In genomic region chr16:2985457-2985856, GRCh38 we compare ENCODE assay signal across 1 cellular context.
TF ChIP-seq lines count a peak whose summit lies in the region.

No MANE protein-coding gene starts in this region.

TF ChIP-seq in HepG2, 621 proteins besides CTCF, POLR2A, EP300 and RAD21:
- TF ChIP-seq ZNF768 (CRISPR knock-in tag; IDR thresholded peaks at IDR 0.05) (peak; percentile 19; the same call in 1 of the 2 replicates), MXI1 (IDR thresholded peaks at IDR 0.05; ENCODE audit: borderline replicate concordance, low read depth, low read length) (no peak)
